Comparison of ENCODE assay signal across 2 cellular contexts in genomic region chr20:41275181-41275793, GRCh38.
TF ChIP-seq lines count a peak whose summit lies in the region.

No MANE protein-coding gene starts in this region.

TF ChIP-seq in HepG2, 621 proteins besides CTCF, POLR2A, EP300 and RAD21 (continued from another document):
- TF ChIP-seq SNAI1 (CRISPR knock-in tag; IDR thresholded peaks at IDR 0.05; ENCODE audit: borderline replicate concordance) (no peak), AHR (CRISPR knock-in tag; IDR thresholded peaks at IDR 0.05) (no peak), ZIK1 (CRISPR knock-in tag; IDR thresholded peaks at IDR 0.05; ENCODE audit: borderline replicate concordance, low read depth) (no peak), FOXK1 (CRISPR knock-in tag; IDR thresholded peaks at IDR 0.05; ENCODE audit: borderline replicate concordance, low read depth) (no peak), ZNF574 (CRISPR knock-in tag; IDR thresholded peaks at IDR 0.05) (no peak)

TF ChIP-seq in SK-N-SH treated with all-trans-retinoic acid at 6 μM for 48 hours, 23 proteins besides CTCF, POLR2A, EP300 and RAD21 (continued from another document):
- TF ChIP-seq PATZ1 (CRISPR knock-in tag; IDR thresholded peaks at IDR 0.05; ENCODE audit: borderline replicate concordance): no peak
- no peak for TF ChIP-seq RARB (CRISPR knock-in tag; IDR thresholded peaks at IDR 0.05)
- no peak for TF ChIP-seq ZNF70 (CRISPR knock-in tag; IDR thresholded peaks at IDR 0.05)
- TF ChIP-seq ZC3H10 (CRISPR knock-in tag; IDR thresholded peaks at IDR 0.05): no peak
- TF ChIP-seq SNAI2 (CRISPR knock-in tag; IDR thresholded peaks at IDR 0.05): no peak
- no peak for TF ChIP-seq CSRNP3 (CRISPR knock-in tag; IDR thresholded peaks at IDR 0.05)
- no peak for TF ChIP-seq BACH2 (CRISPR knock-in tag; IDR thresholded peaks at IDR 0.05; ENCODE audit: borderline replicate concordance)
